25 cellular contexts compared by ENCODE assay signal in the genomic region with DNA sequence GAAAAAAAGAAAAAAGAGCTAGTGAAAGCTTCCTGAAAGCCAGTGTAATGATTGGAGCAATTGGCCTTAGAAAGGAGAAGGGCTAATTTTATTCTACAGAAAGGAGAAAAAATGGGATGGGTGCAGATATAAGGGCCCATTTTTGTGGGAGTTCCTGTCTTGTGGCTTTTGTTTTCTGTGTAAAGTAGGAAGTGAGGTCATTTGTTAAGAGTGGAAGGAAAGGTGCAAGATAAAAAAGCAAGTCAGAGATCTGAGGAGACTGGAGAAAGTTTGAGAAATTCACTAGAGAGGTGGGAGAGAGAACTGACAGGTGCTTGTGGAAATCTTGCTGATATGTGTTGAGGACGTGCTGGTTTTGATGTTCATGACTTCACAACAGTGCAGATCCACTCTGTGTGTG.
"Had no signal": no experiment of that assay in that cellular context is flagged by ENCODE, and none has a peak within 500 bp of the region (broad histone marks: within the 10 kb centered on the region; RNA-seq: fewer than 3 reads in every experiment).

No MANE protein-coding gene starts in this region.

- H3K27ac ChIP-seq: adrenal gland, ascending aorta, brain microvascular endothelial cell, colonic mucosa, dorsolateral prefrontal cortex, hepatocyte, left ventricle myocardium inferior, neural progenitor cell, stomach, transverse colon had no signal

- H3K9ac ChIP-seq: neural progenitor cell had no signal

- H3K27me3 ChIP-seq: adrenal gland, ascending aorta, brain microvascular endothelial cell, colonic mucosa, dorsolateral prefrontal cortex, hepatocyte, neural progenitor cell, stomach, transverse colon had no signal

- DNase-seq: activated CD4-positive, alpha-beta T cell treated with anti-CD3 and anti-CD28 coated beads for 48 hours; activated CD8-positive, alpha-beta T cell treated with anti-CD3 and anti-CD28 coated beads for 36 hours; activated T-cell treated with anti-CD3 and anti-CD28 coated beads, Interleukin-2, amount 50 U/mL, for 1 hour; adrenal gland; brain microvascular endothelial cell; colonic mucosa; dorsolateral prefrontal cortex; effector memory CD8-positive, alpha-beta T cell; foreskin melanocyte; immature natural killer cell; kidney glomerular epithelial cell; left ventricle myocardium inferior; naive thymus-derived CD8-positive, alpha-beta T cell; posterior cingulate gyrus; small intestine; stimulated activated CD4-positive, alpha-beta T cell treated with anti-CD3 and anti-CD28 coated beads, Interleukin-2, amount 100 ng/mL, for 24 hours; stomach; transverse colon had no signal

- H3K4me2 ChIP-seq: hepatocyte, neural progenitor cell had no signal

- H3K4me1 ChIP-seq: adrenal gland, ascending aorta, colonic mucosa, left ventricle myocardium inferior, neural progenitor cell, stomach, transverse colon had no signal

- ATAC-seq: activated CD8-positive, alpha-beta T cell treated with anti-CD3 and anti-CD28 coated beads for 36 hours; activated naive CD4-positive, alpha-beta T cell treated with anti-CD3 and anti-CD28 coated beads, Interleukin-2, amount 50 U/mL, for 72 hours; esophagus mucosa; naive thymus-derived CD8-positive, alpha-beta T cell; sciatic nerve; stimulated activated effector memory CD8-positive, alpha-beta T cell treated with anti-CD3 and anti-CD28 coated beads, Interleukin-12 subunit alpha, Interleukin-12 subunit beta, amount 100 ng/mL, for 72 hours had no signal

- H2AFZ ChIP-seq: hepatocyte, neural progenitor cell had no signal

- H3K4me3 ChIP-seq: adrenal gland, ascending aorta, colonic mucosa, dorsolateral prefrontal cortex, hepatocyte, left ventricle myocardium inferior, neural progenitor cell, stomach, transverse colon had no signal

- H3K79me2 ChIP-seq: hepatocyte had no signal

- H3K36me3 ChIP-seq: adrenal gland, ascending aorta, brain microvascular endothelial cell, colonic mucosa, left ventricle myocardium inferior, neural progenitor cell, stomach, transverse colon had no signal

- H3K9me3 ChIP-seq: adrenal gland, ascending aorta, colonic mucosa, left ventricle myocardium inferior, stomach, transverse colon had no signal
